ENCODE assay signal across 11 cellular contexts in the genomic region with DNA sequence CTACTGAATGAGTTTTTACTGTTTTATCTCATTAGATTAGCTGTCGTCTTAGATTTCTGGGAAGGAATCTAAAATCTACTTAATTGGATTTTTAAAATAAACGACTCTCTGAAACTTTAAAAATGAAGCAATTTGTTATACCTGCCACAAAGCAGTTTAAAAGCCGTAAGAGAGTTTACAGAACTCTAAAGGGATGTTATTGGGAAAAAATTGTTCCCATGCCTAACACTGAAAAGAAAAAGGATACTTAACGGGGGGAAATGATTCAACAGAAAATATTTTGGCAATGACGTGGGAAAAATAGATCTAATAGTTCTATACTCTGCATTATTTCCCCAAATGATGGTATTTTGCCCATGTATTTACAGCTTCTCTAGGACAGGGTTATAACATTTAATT. TPM values are rescaled to one million over a fixed set of nuclear protein-coding genes. Genes with fewer than 3 reads are reported as not detected.
DNase-seq lines count a peak whose midpoint lies in the region; ATAC-seq and TF ChIP-seq lines count a peak whose summit lies in the region.
"Had no signal": no experiment of that assay in that cellular context is flagged by ENCODE, and none has a peak within 500 bp of the region (broad histone marks: within the 10 kb centered on the region; RNA-seq: fewer than 3 reads in every experiment).

No MANE protein-coding gene starts in this region.

- no peak overlapping the region for H3K9ac ChIP-seq in rectal smooth muscle tissue (ENCODE audit: low read length)

- H3K4me3 Mint-ChIP-seq in CD4-positive, CD25-positive, alpha-beta regulatory T cell = peak overlapping the region in 1 of 4 donors; percentile 17
- H3K4me3 Mint-ChIP-seq: activated T-cell treated with anti-CD3 and anti-CD28 coated beads, Interleukin-2, amount 50 U/mL, for 4 hours had no signal

- peaks cover 40 to 94% (median 71%) of the 10 kb centered on the region in 4 donors for H3K4me1 Mint-ChIP-seq in CD4-positive, CD25-positive, alpha-beta regulatory T cell

- peaks cover 4% of the 10 kb centered on the region for H3K36me3 Mint-ChIP-seq in CD4-positive, CD25-positive, alpha-beta regulatory T cell

- no peaks in the 10 kb centered on the region for H3K27me3 Mint-ChIP-seq in CD4-positive, CD25-positive, alpha-beta regulatory T cell

- H3K36me3 ChIP-seq in CD4-positive, CD25-positive, alpha-beta regulatory T cell (ENCODE audit: control insufficient read depth, insufficient read depth, low read length) = no peaks in the 10 kb centered on the region
- H3K36me3 ChIP-seq in RWPE2 (ENCODE audit: low read depth) = no peaks in the 10 kb centered on the region
- H3K36me3 ChIP-seq in rectal smooth muscle tissue (ENCODE audit: control insufficient read depth, insufficient read depth, low read length) = no peaks in the 10 kb centered on the region

- no peak overlapping the region for H3K4me3 ChIP-seq in CD4-positive, CD25-positive, alpha-beta regulatory T cell (ENCODE audit: low read depth, low read length)
- H3K4me3 ChIP-seq in RWPE2 (ENCODE audit: severe bottlenecking) (no peak overlapping the region), rectal smooth muscle tissue (ENCODE audit: low read length) (peak overlapping the region; percentile 55)

- H3K4me1 ChIP-seq in CD4-positive, CD25-positive, alpha-beta regulatory T cell (ENCODE audit: control insufficient read depth, insufficient read depth, low read length, poor library complexity, severe bottlenecking) = peaks cover 30% of the 10 kb centered on the region
- H3K4me1 ChIP-seq in RWPE2 (ENCODE audit: insufficient read depth, poor library complexity, severe bottlenecking) = peaks cover 40% of the 10 kb centered on the region
- H3K4me1 ChIP-seq in rectal smooth muscle tissue (ENCODE audit: control insufficient read depth, insufficient read depth, low read length) = peaks cover 25% of the 10 kb centered on the region

- no peaks in the 10 kb centered on the region for H3K27me3 ChIP-seq in CD4-positive, CD25-positive, alpha-beta regulatory T cell (ENCODE audit: control insufficient read depth, insufficient read depth, low read length)
- H3K27me3 ChIP-seq in RWPE2 (ENCODE audit: insufficient read depth, poor library complexity, severe bottlenecking) = no peaks in the 10 kb centered on the region
- no peaks in the 10 kb centered on the region for H3K27me3 ChIP-seq in rectal smooth muscle tissue (ENCODE audit: control insufficient read depth, insufficient read depth, low read length)

- no peak for TF ChIP-seq CTCF in RWPE2 (IDR thresholded peaks at IDR 0.05; ENCODE audit: poor library complexity, severe bottlenecking)

- no peak for DNase-seq in CD4-positive, CD25-positive, alpha-beta regulatory T cell
- no peak for DNase-seq in RWPE2 (ENCODE audit: low spot score)
- DNase-seq in epithelial cell of prostate (ENCODE audit: low read depth, low spot score) = no peak
- DNase-seq in T-helper 2 cell = no peak
- no peak for DNase-seq in activated CD4-positive, alpha-beta T cell treated with anti-CD3 and anti-CD28 coated beads for 1 hour
- no peak for DNase-seq in NCI-H526 (lab: John Stamatoyannopoulos, UW)
- DNase-seq: activated T-cell treated with anti-CD3 and anti-CD28 coated beads, Interleukin-2, amount 50 U/mL, for 4 hours; COR-L47; NCI-H2081 had no signal

- H3K9me3 Mint-ChIP-seq in CD4-positive, CD25-positive, alpha-beta regulatory T cell = no peaks in the 10 kb centered on the region
- H3K9me3 Mint-ChIP-seq: activated T-cell treated with anti-CD3 and anti-CD28 coated beads, Interleukin-2, amount 50 U/mL, for 4 hours had no signal

- H3K27ac ChIP-seq in CD4-positive, CD25-positive, alpha-beta regulatory T cell (ENCODE audit: insufficient read depth, low read length, poor library complexity, severe bottlenecking) = no peak overlapping the region
- H3K27ac ChIP-seq in RWPE2 (ENCODE audit: poor library complexity, severe bottlenecking) (peak overlapping the region; percentile 92), epithelial cell of prostate (peak overlapping the region; percentile 27), rectal smooth muscle tissue (ENCODE audit: low read depth, low read length) (peak overlapping the region; percentile 73)

- H3K9me3 ChIP-seq in CD4-positive, CD25-positive, alpha-beta regulatory T cell (ENCODE audit: control insufficient read depth in 2 of 2, low read length in 2 of 2) = no peaks in the 10 kb centered on the region
- no peaks in the 10 kb centered on the region for H3K9me3 ChIP-seq in RWPE2 (ENCODE audit: severe bottlenecking)

- ATAC-seq in CD4-positive, CD25-positive, alpha-beta regulatory T cell (ENCODE audit: low read depth in 2 of 2) = no peak
- ATAC-seq in RWPE2 (ENCODE audit: low read depth) = no peak; the same call in 2 of the 3 replicates
- ATAC-seq in HG03108 (IDR thresholded peaks at IDR 0.05; ENCODE audit: unreplicated experiment) = no peak

- H3K27ac Mint-ChIP-seq in CD4-positive, CD25-positive, alpha-beta regulatory T cell = peak overlapping the region in 2 of 3 donors; percentile 66 to 78

RNA-seq across cellular contexts. Expression of a gene that starts 27.0 kb away (rescaled TPM):
- total RNA-seq in CD4-positive, CD25-positive, alpha-beta regulatory T cell = 87.7 TPM
- polyA plus RNA-seq in CD4-positive, CD25-positive, alpha-beta regulatory T cell = 10 to 100 TPM; 22.0 to 36.7 (median 29.0) TPM
